17 cellular contexts compared by ENCODE assay signal in genomic region chr4:19879330-19879729, GRCh38.
DNase-seq lines count a peak whose midpoint lies in the region; ATAC-seq and TF ChIP-seq lines count a peak whose summit lies in the region.
"Had no signal": no experiment of that assay in that cellular context is flagged by ENCODE, and none has a peak within 500 bp of the region (broad histone marks: within the 10 kb centered on the region; RNA-seq: fewer than 3 reads in every experiment).

No MANE protein-coding gene starts in this region.

- H3K4me3 ChIP-seq in DND-41 (ENCODE audit: low read depth in 1 of 2, low read length in 2 of 2) (no peak overlapping the region), adipocyte (ENCODE audit: low read length) (no peak overlapping the region)
- H3K4me3 ChIP-seq: GM12878 had no signal

- H3K9ac ChIP-seq in DND-41 (ENCODE audit: low read depth, low read length) (no peak overlapping the region), adipocyte (ENCODE audit: low read length) (no peak overlapping the region)

- DNase-seq in DND-41, result peak; percentile 65
- DNase-seq in M059J (ENCODE audit: low read depth), result peak; percentile 59
- peak; percentile 5 for DNase-seq in adipocyte (ENCODE audit: low read depth)
- no peak for DNase-seq in activated CD8-positive, alpha-beta memory T cell treated with anti-CD3 and anti-CD28 coated beads for 24 hours
- no peak for DNase-seq in NCI-H226
- DNase-seq in UCSD-AML1 (lab: John Stamatoyannopoulos, UW; ENCODE audit: unreplicated experiment), result no peak
- DNase-seq: ACHN; CD8-positive, alpha-beta T cell; COR-L47; DMS153; DMS79 treated with DMSO at 0.1 percent for 48 hours; IMR-90; KG1 had no signal

- H3K27me3 ChIP-seq in DND-41 (ENCODE audit: insufficient read depth, low read length, poor library complexity) (no peaks in the 10 kb centered on the region), adipocyte (replicated peaks; ENCODE audit: control insufficient read depth, insufficient read depth, low read length) (no peaks in the 10 kb centered on the region)

- no peak for TF ChIP-seq CTCF in DND-41 (IDR thresholded peaks at IDR 0.05; ENCODE audit: borderline replicate concordance, extremely low read depth, low read length, poor library complexity, severe bottlenecking)

- no peaks in the 10 kb centered on the region for H3K36me3 ChIP-seq in DND-41 (ENCODE audit: insufficient read depth, low read length)
- H3K36me3 ChIP-seq in adipocyte (ENCODE audit: control insufficient read depth, insufficient read depth, low read length, severe bottlenecking), result no peaks in the 10 kb centered on the region

- H3K4me1 ChIP-seq in DND-41 (ENCODE audit: insufficient read depth, low read length), result peaks cover 32% of the 10 kb centered on the region
- H3K4me1 ChIP-seq in adipocyte (ENCODE audit: control insufficient read depth, insufficient read depth, low read length), result peaks cover 4% of the 10 kb centered on the region

- no peaks in the 10 kb centered on the region for H4K20me1 ChIP-seq in DND-41 (ENCODE audit: insufficient read depth, low read length)

- no peaks in the 10 kb centered on the region for H3K79me2 ChIP-seq in DND-41 (ENCODE audit: insufficient read depth, low read length)

- peak overlapping the region; percentile 44 for H3K4me2 ChIP-seq in DND-41 (ENCODE audit: insufficient read depth, low read length)

- H3K9me3 ChIP-seq in DND-41 (ENCODE audit: insufficient read depth, low read length, severe bottlenecking), result no peaks in the 10 kb centered on the region
- H3K9me3 ChIP-seq in adipocyte (ENCODE audit: control insufficient read depth, low read length), result no peaks in the 10 kb centered on the region

- no peak overlapping the region for H2AFZ ChIP-seq in DND-41 (ENCODE audit: low read depth, low read length)

- peak; percentile 85 for ATAC-seq in DND-41 (ENCODE audit: insufficient read depth, low read depth)
- no peak for ATAC-seq in HG03097 (IDR thresholded peaks at IDR 0.05; ENCODE audit: low FRiP score, unreplicated experiment)
- ATAC-seq: CD8-positive, alpha-beta T cell; GM12878; HCT116 had no signal

- 0 out of 2 replicates have a peak overlapping the region, but pooled peaks have one; percentile 15 for H3K27ac ChIP-seq in DND-41 (ENCODE audit: low read length)
- H3K27ac ChIP-seq: C4-2B had no signal

Comparison
In these comparisons a context has a peak if more than half of its experiments do, and no peak if none do; other contexts are left out.
1. DNase-seq: peak in DND-41 (single experiment), M059J (single experiment) and adipocyte (single experiment); none in activated CD8-positive, alpha-beta memory T cell treated with anti-CD3 and anti-CD28 coated beads for 24 hours (single experiment), NCI-H226 (single experiment) and UCSD-AML1 (single experiment).